26 cellular contexts compared by ENCODE assay signal in the genomic region with DNA sequence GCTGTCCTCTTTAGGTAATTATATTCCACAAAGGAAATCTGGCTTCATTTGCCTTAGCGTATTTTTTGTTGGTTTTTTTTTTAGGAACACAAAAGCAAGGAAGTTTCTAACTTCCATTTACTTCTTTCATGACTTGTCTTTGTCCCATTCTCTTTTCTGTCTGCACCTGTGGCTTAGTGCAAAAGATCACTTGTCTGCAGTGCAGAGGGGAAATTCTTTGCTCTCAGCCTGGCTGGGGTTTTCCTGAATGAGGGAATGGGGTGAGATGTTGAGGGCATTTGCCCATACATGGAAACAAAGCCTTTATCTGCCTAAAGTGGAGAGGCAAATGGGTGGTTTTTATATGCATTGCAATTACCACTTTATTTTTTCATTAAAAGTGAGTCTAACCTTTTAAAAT.
DNase-seq lines count a peak whose midpoint lies in the region; ATAC-seq, FAIRE-seq and TF ChIP-seq lines count a peak whose summit lies in the region.
"Had no signal": no experiment of that assay in that cellular context is flagged by ENCODE, and none has a peak within 500 bp of the region (broad histone marks: within the 10 kb centered on the region; RNA-seq: fewer than 3 reads in every experiment).

No MANE protein-coding gene starts in this region.

- H3K36me3 ChIP-seq in GM23338 (ENCODE audit: insufficient read depth) (no peaks in the 10 kb centered on the region), NT2/D1 (ENCODE audit: insufficient read depth, insufficient read length, low read length) (no peaks in the 10 kb centered on the region), small intestine (ENCODE audit: control insufficient read depth in 2 of 2, insufficient read depth in 2 of 2, low read length in 2 of 2) (no peaks in the 10 kb centered on the region)
- H3K36me3 ChIP-seq: heart left ventricle, stomach, transverse colon had no signal

- no peaks in the 10 kb centered on the region for H3K9me2 ChIP-seq in GM23338 (ENCODE audit: insufficient read depth)
- H3K9me2 ChIP-seq: SK-N-SH had no signal

- peak overlapping the region; percentile 57 for H3K27ac Mint-ChIP-seq in GM23338
- H3K27ac Mint-ChIP-seq in neural crest cell (ENCODE audit: unreplicated experiment), result peak overlapping the region; percentile 48
- H3K27ac Mint-ChIP-seq: nephron progenitor cell, T-helper 17 cell had no signal

- H3K27me3 Mint-ChIP-seq in GM23338 (ENCODE audit: insufficient read depth, low read depth, poor library complexity) (no peaks in the 10 kb centered on the region), neural crest cell (ENCODE audit: low read depth) (no peaks in the 10 kb centered on the region)
- H3K27me3 Mint-ChIP-seq: T-helper 17 cell had no signal

- ATAC-seq in GM23338, result peak; percentile 93
- ATAC-seq: activated T-cell treated with anti-CD3 and anti-CD28 coated beads, Interleukin-2, amount 50 U/mL, for 4 hours; heart left ventricle; sciatic nerve; T-helper 17 cell had no signal

- H3K79me2 ChIP-seq in GM23338 (replicated peaks; ENCODE audit: insufficient read depth), result no peaks in the 10 kb centered on the region

- WGBS in small intestine, 3 donors, result 71 to 89% (median 81%) methylated on average over 1 of the region's 1 CpG

- H3K27ac ChIP-seq in GM23338 (ENCODE audit: low read depth), result peak overlapping the region; percentile 23; the same call in 1 of the 2 replicates
- no peak overlapping the region for H3K27ac ChIP-seq in small intestine (ENCODE audit: low read depth in 1 of 2, low read length in 1 of 2)
- H3K27ac ChIP-seq: C4-2B, dorsolateral prefrontal cortex, GM23248, heart left ventricle, stomach, transverse colon had no signal

- no peaks in the 10 kb centered on the region for H4K20me1 ChIP-seq in GM23338 (replicated peaks; ENCODE audit: insufficient read depth)

- H3K4me3 ChIP-seq in GM23338 (no peak overlapping the region), NT2/D1 (ENCODE audit: insufficient read length, low read depth) (no peak overlapping the region), small intestine (ENCODE audit: low read depth in 1 of 2, low read length in 2 of 2) (no peak overlapping the region)
- H3K4me3 ChIP-seq: dorsolateral prefrontal cortex, GM23248, heart left ventricle, stomach, transverse colon had no signal

- H3K9me3 Mint-ChIP-seq in GM23338 (no peaks in the 10 kb centered on the region; the same call in 2 of the 3 replicates), neural crest cell (peaks cover 7% of the 10 kb centered on the region)

- peaks cover 6% of the 10 kb centered on the region; the same call in 1 of the 2 replicates for H3K4me1 ChIP-seq in GM23338 (ENCODE audit: insufficient read depth)
- H3K4me1 ChIP-seq in NT2/D1 (ENCODE audit: insufficient read depth, insufficient read length), result no peaks in the 10 kb centered on the region
- no peaks in the 10 kb centered on the region for H3K4me1 ChIP-seq in small intestine (ENCODE audit: control insufficient read depth in 2 of 2, insufficient read depth in 1 of 2, low read depth in 1 of 2, low read length in 1 of 2)
- H3K4me1 ChIP-seq: stomach, transverse colon had no signal

- no peaks in the 10 kb centered on the region for H3F3A ChIP-seq in GM23338 (replicated peaks; ENCODE audit: low read depth)

- no peak overlapping the region for H2AFZ ChIP-seq in GM23338
- H2AFZ ChIP-seq: GM23248 had no signal

- peaks cover 36% of the 10 kb centered on the region for H3K4me1 Mint-ChIP-seq in GM23338
- peaks cover 64% of the 10 kb centered on the region for H3K4me1 Mint-ChIP-seq in neural crest cell
- H3K4me1 Mint-ChIP-seq: T-helper 17 cell had no signal

- H3K9me3 ChIP-seq in NT2/D1 (ENCODE audit: insufficient read depth, low read length) (peaks cover 8% of the 10 kb centered on the region; the same call in 1 of the 2 replicates), small intestine (ENCODE audit: control insufficient read depth, low read depth) (no peaks in the 10 kb centered on the region)
- H3K9me3 ChIP-seq: SK-N-SH, stomach, transverse colon had no signal

- H3K9ac ChIP-seq in NT2/D1 (ENCODE audit: insufficient read length, low read depth), result no peak overlapping the region
- H3K9ac ChIP-seq: GM23248, SK-N-SH had no signal

- TF ChIP-seq CTCF in GM23338 (conservative IDR thresholded peaks at IDR 0.05; ENCODE audit: low read depth in 2 of 2) (no peak), neural crest cell (conservative IDR thresholded peaks at IDR 0.05) (no peak)

- DNase-seq in GM23338 (ENCODE audit: low spot score), result peak; percentile 66
- peak; percentile 33 for DNase-seq in NT2/D1 (ENCODE audit: low read depth, low spot score)
- peak; percentile 57 for DNase-seq in glomerular visceral epithelial cell (ENCODE audit: extremely low spot score)
- DNase-seq in neural crest cell (ENCODE audit: low read depth, low spot score), result no peak
- DNase-seq in D341Med (ENCODE audit: low spot score), result no peak
- no peak for DNase-seq in small intestine
- DNase-seq in cerebellar nuclear complex (lab: John Stamatoyannopoulos, UW), result no peak
- no peak for DNase-seq in activated T-cell treated with anti-CD3 and anti-CD28 coated beads for 4 hours
- DNase-seq: activated CD4-positive, alpha-beta T cell treated with anti-CD3 and anti-CD28 coated beads for 4 hours; activated naive CD4-positive, alpha-beta T cell treated with Interleukin-2 at 50 U/mL for 16 hours; activated T-cell treated with anti-CD3 and anti-CD28 coated beads, Interleukin-2, amount 50 U/mL, for 4 hours; amygdala; dorsolateral prefrontal cortex; GM23248; heart left ventricle; Kasumi-1; NCI-H187 treated with DMSO at 0.1 percent for 48 hours; NCI-H226; nephron progenitor cell; SK-N-SH; stimulated activated CD4-positive, alpha-beta T cell treated with anti-CD3 and anti-CD28 coated beads, Interleukin-15, amount 100 ng/mL, for 24 hours; stomach; T-helper 17 cell; transverse colon had no signal

- H3K36me3 Mint-ChIP-seq in GM23338 (ENCODE audit: low read depth) (no peaks in the 10 kb centered on the region), neural crest cell (ENCODE audit: low read depth) (peaks cover 2% of the 10 kb centered on the region)

- H3K4me2 ChIP-seq in GM23338, result no peak overlapping the region
- H3K4me2 ChIP-seq: SK-N-SH had no signal

- FAIRE-seq in small intestine (lab: Jason Lieb, UNC), result no peak

- no peaks in the 10 kb centered on the region for H3K27me3 ChIP-seq in GM23338 (ENCODE audit: insufficient read depth)
- no peaks in the 10 kb centered on the region for H3K27me3 ChIP-seq in NT2/D1 (ENCODE audit: insufficient read depth, insufficient read length)
- no peaks in the 10 kb centered on the region for H3K27me3 ChIP-seq in small intestine (ENCODE audit: control insufficient read depth in 2 of 2, insufficient read depth in 2 of 2, low read length in 2 of 2)
- H3K27me3 ChIP-seq: heart left ventricle, stomach, transverse colon had no signal

- H3K4me3 Mint-ChIP-seq in GM23338 (no peak overlapping the region), neural crest cell (peak overlapping the region; percentile 5)
- H3K4me3 Mint-ChIP-seq: activated T-cell treated with anti-CD3 and anti-CD28 coated beads, Interleukin-2, amount 50 U/mL, for 4 hours; nephron progenitor cell; T-helper 17 cell had no signal

Comparison
In these comparisons a context has a peak if more than half of its experiments do, and no peak if none do; other contexts are left out.
1. DNase-seq: peak in GM23338 (single experiment), NT2/D1 (single experiment) and glomerular visceral epithelial cell (single experiment); none in neural crest cell (single experiment), D341Med (single experiment), small intestine (single experiment), cerebellar nuclear complex (0 of 2) and activated T-cell treated with anti-CD3 and anti-CD28 coated beads for 4 hours (single experiment).